In the genomic region with DNA sequence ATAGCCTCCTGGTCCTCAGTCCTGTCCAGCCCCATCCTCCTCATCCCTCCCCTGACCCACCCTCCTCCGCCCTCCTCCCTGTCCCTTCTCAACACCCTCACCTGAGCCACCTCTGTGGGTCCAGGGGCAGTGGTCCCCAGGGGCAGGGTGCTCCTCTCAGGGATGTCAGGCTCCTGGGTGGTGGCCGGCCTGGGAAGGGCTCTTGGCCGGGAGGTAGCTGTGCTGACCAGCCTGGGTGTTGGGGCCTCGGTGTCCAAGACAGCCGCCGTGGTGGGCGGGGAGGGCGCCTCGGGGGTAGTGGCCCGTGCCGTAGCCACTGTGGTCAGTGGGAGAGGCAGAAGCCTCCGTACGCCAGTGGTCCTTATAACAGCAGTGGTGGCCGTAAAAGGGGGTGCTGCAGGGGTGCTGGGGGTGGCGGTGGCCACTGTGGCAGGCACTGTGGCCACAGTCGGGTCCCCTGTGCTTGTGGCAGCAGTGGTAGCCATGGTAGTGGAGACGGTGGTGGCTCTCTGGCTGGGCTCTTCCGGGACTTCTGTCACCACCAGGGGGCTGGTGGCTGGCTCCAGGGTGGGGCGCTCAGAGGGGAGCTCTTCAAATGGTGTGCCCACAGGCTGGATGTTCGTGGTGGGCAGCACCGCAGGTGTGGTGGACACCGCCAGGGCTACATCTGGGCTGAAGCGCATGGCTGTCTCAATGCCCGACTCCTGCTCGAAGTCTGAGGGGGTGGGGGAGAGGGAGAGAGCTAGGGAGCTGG, we compare ENCODE assay signal across 22 cellular contexts. TPM values are rescaled to one million over a fixed set of nuclear protein-coding genes. Genes with fewer than 3 reads are reported as not detected.
DNase-seq lines count a peak whose midpoint lies in the region; ATAC-seq, FAIRE-seq and TF ChIP-seq lines count a peak whose summit lies in the region.
"Had no signal": no experiment of that assay in that cellular context is flagged by ENCODE, and none has a peak within 500 bp of the region (broad histone marks: within the 10 kb centered on the region; RNA-seq: fewer than 3 reads in every experiment).

No MANE protein-coding gene starts in this region.

- H2BK20ac ChIP-seq in H1 (ENCODE audit: low read length), result no peak overlapping the region

- no peak for DNase-seq in DND-41
- DNase-seq in OCI-LY7 (ENCODE audit: low spot score), result no peak
- no peak for DNase-seq in H1 (ENCODE audit: low read depth in 1 of 2, low spot score in 2 of 2)
- DNase-seq in retinal pigment epithelial cell (ENCODE audit: low read depth), result no peak
- DNase-seq in activated CD4-positive, alpha-beta memory T cell treated with anti-CD3 and anti-CD28 coated beads, Interleukin-2, amount 10 ng/mL, durations not matched to agents 7 days and 5 days, result no peak
- no peak for DNase-seq in activated T-cell treated with anti-CD3 and anti-CD28 coated beads, Interleukin-2, amount 50 U/mL, for 24 hours
- DNase-seq in T-helper 17 cell, result no peak
- DNase-seq in activated T-cell treated with anti-CD3 and anti-CD28 coated beads, Interleukin-2, amount 50 U/mL, for 72 hours, result no peak
- DNase-seq: activated CD4-positive, alpha-beta T cell treated with anti-CD3 and anti-CD28 coated beads, Interleukin-2, amount 10 ng/mL, durations not matched to agents 24 days and 14 days; activated naive CD8-positive, alpha-beta T cell treated with anti-CD3 and anti-CD28 coated beads, Interleukin-2, amount 50 U/mL, for 24 hours; activated T-cell treated with anti-CD3 and anti-CD28 coated beads, Interleukin-2, amount 50 U/mL, for 4 hours; DMS153; NCI-H2029; NCI-H524 treated with DMSO at 0.1 percent for 48 hours; PC-9 had no signal

- H3K36me3 ChIP-seq in DND-41 (ENCODE audit: insufficient read depth, low read length) (no peaks in the 10 kb centered on the region), OCI-LY7 (ENCODE audit: insufficient read depth, low read length) (no peaks in the 10 kb centered on the region), H1 (ENCODE audit: control insufficient read depth in 2 of 4, insufficient read depth in 4 of 4, low read length in 3 of 4) (peaks cover 6 to 30% (median 20%) of the 10 kb centered on the region in 4 experiments)

- no peak overlapping the region for H3K18ac ChIP-seq in H1 (ENCODE audit: extremely low read depth, low read length)

- H3K4me1 Mint-ChIP-seq in activated CD4-positive, alpha-beta memory T cell treated with anti-CD3 and anti-CD28 coated beads, Interleukin-2, amount 10 ng/mL, durations not matched to agents 7 days and 5 days, result no peaks in the 10 kb centered on the region
- H3K4me1 Mint-ChIP-seq in activated T-cell treated with anti-CD3 and anti-CD28 coated beads, Interleukin-2, amount 50 U/mL, for 24 hours (ENCODE audit: low read depth), result peaks cover 1% of the 10 kb centered on the region
- peaks cover 9% of the 10 kb centered on the region for H3K4me1 Mint-ChIP-seq in T-helper 17 cell
- no peaks in the 10 kb centered on the region for H3K4me1 Mint-ChIP-seq in activated T-cell treated with anti-CD3 and anti-CD28 coated beads, Interleukin-2, amount 50 U/mL, for 72 hours (ENCODE audit: low read depth)

- H3K23ac ChIP-seq in H1 (ENCODE audit: insufficient read length), result no peak overlapping the region

- H3K79me1 ChIP-seq in H1 (ENCODE audit: low read depth, low read length), result peaks cover 5% of the 10 kb centered on the region

- peaks cover 13% of the 10 kb centered on the region for H3K9me3 ChIP-seq in DND-41 (ENCODE audit: insufficient read depth, low read length, severe bottlenecking)
- no peaks in the 10 kb centered on the region for H3K9me3 ChIP-seq in OCI-LY7 (ENCODE audit: low read length)
- H3K9me3 ChIP-seq in H1 (ENCODE audit: insufficient read depth in 2 of 2, low read depth in 1 of 2, low read length in 1 of 2), result peaks cover 26 to 28% of the 10 kb centered on the region in 2 experiments
- no peaks in the 10 kb centered on the region for H3K9me3 ChIP-seq in T-helper 17 cell (ENCODE audit: control insufficient read depth, low read length, poor library complexity, severe bottlenecking)

- no peak for FAIRE-seq in H1 (lab: Jason Lieb, UNC)
- FAIRE-seq: colon, HTR-8/SVneo had no signal

- TF ChIP-seq EP300 in H1 (IDR thresholded peaks at IDR 0.05; ENCODE audit: borderline replicate concordance in 1 of 2, low read depth in 2 of 2, low read length in 2 of 2), result no peak

- H3K4me1 ChIP-seq in DND-41 (ENCODE audit: insufficient read depth, low read length), result no peaks in the 10 kb centered on the region
- H3K4me1 ChIP-seq in OCI-LY7 (ENCODE audit: insufficient read depth, low read length, poor library complexity, severe bottlenecking), result peaks cover 8% of the 10 kb centered on the region
- peaks cover 3 to 13% (median 7%) of the 10 kb centered on the region in 4 experiments for H3K4me1 ChIP-seq in H1 (replicated peaks in 1 of 4; ENCODE audit: control insufficient read depth in 3 of 4, insufficient read depth in 4 of 4, low read length in 3 of 4)

- H2AFZ ChIP-seq in DND-41 (ENCODE audit: low read depth, low read length), result no peak overlapping the region
- H2AFZ ChIP-seq in OCI-LY7 (ENCODE audit: low read length), result no peak overlapping the region
- no peak overlapping the region for H2AFZ ChIP-seq in H1 (ENCODE audit: low read length)
- H2AFZ ChIP-seq: PC-9 had no signal

- H2BK5ac ChIP-seq in H1 (ENCODE audit: low read depth, low read length), result no peak overlapping the region

- H3K36me3 Mint-ChIP-seq in activated CD4-positive, alpha-beta memory T cell treated with anti-CD3 and anti-CD28 coated beads, Interleukin-2, amount 10 ng/mL, durations not matched to agents 7 days and 5 days (ENCODE audit: low read depth), result no peaks in the 10 kb centered on the region
- H3K36me3 Mint-ChIP-seq in activated T-cell treated with anti-CD3 and anti-CD28 coated beads, Interleukin-2, amount 50 U/mL, for 24 hours (ENCODE audit: low read depth), result no peaks in the 10 kb centered on the region
- peaks cover 7% of the 10 kb centered on the region for H3K36me3 Mint-ChIP-seq in T-helper 17 cell (ENCODE audit: low read depth)
- H3K36me3 Mint-ChIP-seq in activated T-cell treated with anti-CD3 and anti-CD28 coated beads, Interleukin-2, amount 50 U/mL, for 72 hours (ENCODE audit: insufficient read depth in 2 of 2), result no peaks in the 10 kb centered on the region
- H3K36me3 Mint-ChIP-seq: memory B cell; stimulated activated memory B cell treated with anti-CD40 and anti-IgM and Interleukin-4, amounts not matched to agents 10 μg/mL and 1 μg/mL and 100 μg/mL, for 72 hours had no signal

- TF ChIP-seq CTCF in DND-41 (IDR thresholded peaks at IDR 0.05; ENCODE audit: borderline replicate concordance, extremely low read depth, low read length, poor library complexity, severe bottlenecking) (peak; percentile 4), OCI-LY7 (conservative IDR thresholded peaks at IDR 0.05; ENCODE audit: low read length) (0 out of 2 replicates have a peak, but pooled peaks have one; percentile 21), H1 (IDR thresholded peaks at IDR 0.05; ENCODE audit: control extremely low read depth in 1 of 3, insufficient read depth in 1 of 3, low read depth in 1 of 3, low read length in 3 of 3) (peak in 1 of 3 experiments; percentile 15; a peak in 1 of 4 replicates), retinal pigment epithelial cell (conservative IDR thresholded peaks at IDR 0.05; ENCODE audit: low read depth, low read length) (peak; percentile 9)

- H3K14ac ChIP-seq in H1 (ENCODE audit: insufficient read length), result no peak overlapping the region

- no peak overlapping the region for H2AK5ac ChIP-seq in H1 (ENCODE audit: low read depth, low read length)

- TF ChIP-seq POLR2A in H1 (IDR thresholded peaks at IDR 0.05; ENCODE audit: control extremely low read depth in 1 of 2, low read depth in 2 of 2, low read length in 2 of 2), result no peak

- H3K27ac ChIP-seq in DND-41 (ENCODE audit: low read length) (no peak overlapping the region), OCI-LY7 (ENCODE audit: low read depth, low read length, poor library complexity, severe bottlenecking) (no peak overlapping the region), H1 (ENCODE audit: low read depth, low read length) (no peak overlapping the region)
- H3K27ac ChIP-seq: PC-9, SK-N-MC had no signal

- H3K4ac ChIP-seq in H1 (replicated peaks; ENCODE audit: insufficient read length, low read depth, low read length), result no peak overlapping the region

- H3K9me2 ChIP-seq in OCI-LY7 (ENCODE audit: insufficient read depth, low read length), result no peaks in the 10 kb centered on the region

- H2BK12ac ChIP-seq in H1 (ENCODE audit: low read depth, low read length), result no peak overlapping the region

- intact Hi-C loops in OCI-LY7 (cut with micrococcal nuclease; ENCODE audit: unreplicated experiment), result no loop called here

- peak in 1 of 2 experiments; percentile 2; a peak in 1 of 4 replicates for TF ChIP-seq RAD21 in H1 (IDR thresholded peaks at IDR 0.05 in 1 of 2, conservative IDR thresholded peaks at IDR 0.05 in 1 of 2; ENCODE audit: low read depth in 2 of 2, low read length in 2 of 2)

- no peak for ATAC-seq in DND-41 (ENCODE audit: insufficient read depth, low read depth)
- no peak for ATAC-seq in T-helper 17 cell
- ATAC-seq in activated T-cell treated with anti-CD3 and anti-CD28 coated beads, Interleukin-2, amount 50 U/mL, for 72 hours (replicated peaks in 1 of 2), result no peak
- ATAC-seq: activated naive CD8-positive, alpha-beta T cell treated with anti-CD3 and anti-CD28 coated beads, Interleukin-2, amount 50 U/mL, for 24 hours; stimulated activated memory B cell treated with anti-CD40 and anti-IgM and Interleukin-4, amounts not matched to agents 10 μg/mL and 1 μg/mL and 100 μg/mL, for 72 hours had no signal

- no peaks in the 10 kb centered on the region for H3K9me3 Mint-ChIP-seq in activated CD4-positive, alpha-beta memory T cell treated with anti-CD3 and anti-CD28 coated beads, Interleukin-2, amount 10 ng/mL, durations not matched to agents 7 days and 5 days
- no peaks in the 10 kb centered on the region for H3K9me3 Mint-ChIP-seq in activated T-cell treated with anti-CD3 and anti-CD28 coated beads, Interleukin-2, amount 50 U/mL, for 24 hours
- H3K9me3 Mint-ChIP-seq in activated T-cell treated with anti-CD3 and anti-CD28 coated beads, Interleukin-2, amount 50 U/mL, for 72 hours, result no peaks in the 10 kb centered on the region
- H3K9me3 Mint-ChIP-seq: activated CD4-positive, alpha-beta T cell treated with anti-CD3 and anti-CD28 coated beads, Interleukin-2, amount 10 ng/mL, durations not matched to agents 24 days and 14 days; activated naive CD8-positive, alpha-beta T cell treated with anti-CD3 and anti-CD28 coated beads, Interleukin-2, amount 50 U/mL, for 24 hours; activated T-cell treated with anti-CD3 and anti-CD28 coated beads, Interleukin-2, amount 50 U/mL, for 4 hours; memory B cell had no signal

- H3K56ac ChIP-seq in H1 (replicated peaks; ENCODE audit: insufficient read length, low read depth, low read length), result no peak overlapping the region

- H3K4me3 ChIP-seq in DND-41 (ENCODE audit: low read depth in 1 of 2, low read length in 2 of 2), result no peak overlapping the region
- H3K4me3 ChIP-seq in OCI-LY7 (ENCODE audit: low read depth, low read length, poor library complexity, severe bottlenecking), result no peak overlapping the region
- no peak overlapping the region for H3K4me3 ChIP-seq in H1 (ENCODE audit: extremely low read depth in 1 of 4, insufficient read depth in 2 of 4, low read depth in 3 of 4, low read length in 4 of 4)
- H3K4me3 ChIP-seq in retinal pigment epithelial cell (ENCODE audit: low read length), result no peak overlapping the region
- H3K4me3 ChIP-seq: PC-9, SK-N-MC, skin epidermis had no signal

- POLR2A ChIA-PET in OCI-LY7 (lab: Charles Lee), result no interaction called here
- POLR2A ChIA-PET in H1 (lab: Charles Lee; ENCODE audit: partially characterized antibody), result interaction anchor here (1.0 to 1.2 kb wide), 2 partner anchors 9 to 30 kb away, joined by 3 to 4 read pairs; no protein-coding TSS in a partner anchor
- POLR2A ChIA-PET in activated CD4-positive, alpha-beta memory T cell treated with anti-CD3 and anti-CD28 coated beads, Interleukin-2, amount 10 ng/mL, durations not matched to agents 7 days and 5 days (lab: Charles Lee), result no interaction called here

- no peak overlapping the region for H3K9ac ChIP-seq in DND-41 (ENCODE audit: low read depth, low read length)
- no peak overlapping the region for H3K9ac ChIP-seq in H1 (replicated peaks in 1 of 4; ENCODE audit: extremely low read depth in 1 of 4, low read depth in 3 of 4, low read length in 3 of 4)

- no peak overlapping the region for H4K5ac ChIP-seq in H1 (ENCODE audit: insufficient read length, low read depth, low read length)

- no TSS peak for BruUV-seq in OCI-LY7 (replicated peaks; lab: Mats Ljungman, UMichigan)

- H2BK120ac ChIP-seq in H1 (replicated peaks; ENCODE audit: low read depth, low read length), result no peak overlapping the region

- H3K79me2 ChIP-seq in DND-41 (ENCODE audit: insufficient read depth, low read length), result no peaks in the 10 kb centered on the region
- no peaks in the 10 kb centered on the region for H3K79me2 ChIP-seq in OCI-LY7 (ENCODE audit: insufficient read depth, low read depth, low read length)
- H3K79me2 ChIP-seq in H1 (ENCODE audit: control insufficient read depth in 1 of 2, insufficient read depth in 2 of 2, low read length in 2 of 2), result no peaks in the 10 kb centered on the region

- no peaks in the 10 kb centered on the region for H3K23me2 ChIP-seq in H1 (ENCODE audit: low read depth, low read length)

- H3K27me3 Mint-ChIP-seq in activated CD4-positive, alpha-beta memory T cell treated with anti-CD3 and anti-CD28 coated beads, Interleukin-2, amount 10 ng/mL, durations not matched to agents 7 days and 5 days, result peaks cover 36% of the 10 kb centered on the region
- peaks cover 50% of the 10 kb centered on the region for H3K27me3 Mint-ChIP-seq in activated T-cell treated with anti-CD3 and anti-CD28 coated beads, Interleukin-2, amount 50 U/mL, for 24 hours
- H3K27me3 Mint-ChIP-seq in T-helper 17 cell, result peaks cover 69% of the 10 kb centered on the region
- peaks cover 39% of the 10 kb centered on the region for H3K27me3 Mint-ChIP-seq in activated T-cell treated with anti-CD3 and anti-CD28 coated beads, Interleukin-2, amount 50 U/mL, for 72 hours (ENCODE audit: low read depth)

- peaks cover 11% of the 10 kb centered on the region; the same call in 1 of the 2 replicates for H4K20me1 ChIP-seq in DND-41 (ENCODE audit: insufficient read depth, low read length)
- H4K20me1 ChIP-seq in OCI-LY7 (ENCODE audit: insufficient read depth, low read length), result no peaks in the 10 kb centered on the region
- peaks cover 5 to 12% of the 10 kb centered on the region in 2 experiments for H4K20me1 ChIP-seq in H1 (replicated peaks in 1 of 2; ENCODE audit: control insufficient read depth in 1 of 2, insufficient read depth in 2 of 2, low read length in 2 of 2)

- no peak overlapping the region for H3K4me2 ChIP-seq in DND-41 (ENCODE audit: insufficient read depth, low read length)
- no peak overlapping the region for H3K4me2 ChIP-seq in OCI-LY7 (ENCODE audit: low read length)
- H3K4me2 ChIP-seq in H1 (ENCODE audit: insufficient read depth in 1 of 2, low read depth in 2 of 2, low read length in 2 of 2), result no peak overlapping the region
- H3K4me2 ChIP-seq: PC-9 had no signal

- no peak overlapping the region for H2BK15ac ChIP-seq in H1 (ENCODE audit: low read length)

- H4K8ac ChIP-seq in H1 (ENCODE audit: extremely low read depth, insufficient read depth, low read length), result 0 out of 2 replicates have a peak overlapping the region, but pooled peaks have one; percentile 36

- 87% methylated on average over 14 of the region's 25 CpGs; no CpG with 5 or more reads in 1 of the 2 experiments for WGBS in H1 (ENCODE audit: extremely low coverage in 1 of 2, insufficient coverage in 1 of 2, insufficient read length in 1 of 2, insufficient replicate concordance in 2 of 2, low coverage in 1 of 2, low lambda C conversion rate in 2 of 2, missing lambda C conversion rate in 1 of 2), 2 experiments

- H3K4me3 Mint-ChIP-seq in activated CD4-positive, alpha-beta memory T cell treated with anti-CD3 and anti-CD28 coated beads, Interleukin-2, amount 10 ng/mL, durations not matched to agents 7 days and 5 days, result no peak overlapping the region
- no peak overlapping the region for H3K4me3 Mint-ChIP-seq in activated T-cell treated with anti-CD3 and anti-CD28 coated beads, Interleukin-2, amount 50 U/mL, for 24 hours
- no peak overlapping the region for H3K4me3 Mint-ChIP-seq in T-helper 17 cell
- no peak overlapping the region for H3K4me3 Mint-ChIP-seq in activated T-cell treated with anti-CD3 and anti-CD28 coated beads, Interleukin-2, amount 50 U/mL, for 72 hours
- H3K4me3 Mint-ChIP-seq: activated CD4-positive, alpha-beta T cell treated with anti-CD3 and anti-CD28 coated beads, Interleukin-2, amount 10 ng/mL, durations not matched to agents 24 days and 14 days; activated naive CD8-positive, alpha-beta T cell treated with anti-CD3 and anti-CD28 coated beads, Interleukin-2, amount 50 U/mL, for 24 hours; activated T-cell treated with anti-CD3 and anti-CD28 coated beads, Interleukin-2, amount 50 U/mL, for 4 hours; B cell; memory B cell; stimulated activated memory B cell treated with anti-CD40 and anti-IgM and Interleukin-4, amounts not matched to agents 10 μg/mL and 1 μg/mL and 100 μg/mL, for 72 hours had no signal

- CTCF ChIA-PET in OCI-LY7 (lab: Charles Lee; ENCODE audit: unreplicated experiment) (no interaction called here), H1 (lab: Charles Lee; ENCODE audit: partially characterized antibody) (interaction anchor here (0.5 to 7.2 kb wide), 14 partner anchors 10 to 157 kb away, joined by 3 to 41 read pairs (median 4); no protein-coding TSS in a partner anchor)
- CTCF ChIA-PET in activated CD4-positive, alpha-beta memory T cell treated with anti-CD3 and anti-CD28 coated beads, Interleukin-2, amount 10 ng/mL, durations not matched to agents 7 days and 5 days (lab: Charles Lee), result no interaction called here

- no peak overlapping the region for H4K91ac ChIP-seq in H1 (replicated peaks; ENCODE audit: insufficient read length, low read length)

- H3K27ac Mint-ChIP-seq in activated CD4-positive, alpha-beta memory T cell treated with anti-CD3 and anti-CD28 coated beads, Interleukin-2, amount 10 ng/mL, durations not matched to agents 7 days and 5 days, result no peak overlapping the region
- H3K27ac Mint-ChIP-seq in activated T-cell treated with anti-CD3 and anti-CD28 coated beads, Interleukin-2, amount 50 U/mL, for 24 hours, result no peak overlapping the region
- no peak overlapping the region for H3K27ac Mint-ChIP-seq in T-helper 17 cell
- no peak overlapping the region for H3K27ac Mint-ChIP-seq in activated T-cell treated with anti-CD3 and anti-CD28 coated beads, Interleukin-2, amount 50 U/mL, for 72 hours
- H3K27ac Mint-ChIP-seq: activated CD4-positive, alpha-beta T cell treated with anti-CD3 and anti-CD28 coated beads, Interleukin-2, amount 10 ng/mL, durations not matched to agents 24 days and 14 days; activated naive CD8-positive, alpha-beta T cell treated with anti-CD3 and anti-CD28 coated beads, Interleukin-2, amount 50 U/mL, for 24 hours; B cell; memory B cell; stimulated activated memory B cell treated with anti-CD40 and anti-IgM and Interleukin-4, amounts not matched to agents 10 μg/mL and 1 μg/mL and 100 μg/mL, for 72 hours had no signal

- H3K27me3 ChIP-seq in DND-41 (ENCODE audit: insufficient read depth, low read length, poor library complexity) (peaks cover 25% of the 10 kb centered on the region), H1 (replicated peaks in 1 of 4; ENCODE audit: control insufficient read depth in 3 of 4, extremely low read depth in 1 of 4, insufficient read depth in 3 of 4, low read length in 3 of 4) (no peaks in the 10 kb centered on the region; a peak in 1 of 7 replicates)

RNA-seq across cellular contexts. Expression of gene SDC3, which starts 31.9 kb away (rescaled TPM):
- not detected in 2 replicates for total RNA-seq in OCI-LY7 (2014; rRNA removed; shearing (Covaris generic))
- total RNA-seq in OCI-LY7 (2022) (0.50 TPM in 1 of 2 replicates, not detected in the other), T-helper 17 cell (under 1 TPM; 0.32 to 0.34 TPM)
- total RNA-seq in H1 (2021; fragmentation: NEBNext Ultra II Directional; extraction: Animal tissue kit (Norgen Biotek cat#: 25700)), result 26.8 and 27.0 TPM in 2 replicates
- polyA plus RNA-seq in H1 (2011; rRNA removed), result 7.0 and 12.7 TPM in 2 replicates
- polyA plus RNA-seq in H1 (2011; cell fraction: cytosol; rRNA removed), result 8.1 TPM
- 18.5 TPM for polyA plus RNA-seq in H1 (2011; cell fraction: nucleus; rRNA removed)
- 17.6 to 28.5 TPM (median 21.8 TPM) in 4 replicates for polyA plus RNA-seq in H1 (2012, experiment 1 of 2)
- polyA plus RNA-seq in H1 (2012, experiment 2 of 2), result 15.0 TPM
- 32.4 TPM for polyA plus RNA-seq in H1 (2013, experiment 1 of 2)
- 33.1 TPM for polyA plus RNA-seq in H1 (2013, experiment 2 of 2)
- polyA minus RNA-seq in H1 (2011; rRNA and poly(A)+ RNA removed), result 8.2 and 9.3 TPM in 2 replicates
- polyA minus RNA-seq in H1 (2011; cell fraction: cytosol; rRNA and poly(A)+ RNA removed), result 15.2 TPM
- 12.0 TPM for polyA minus RNA-seq in H1 (2011; cell fraction: nucleus; rRNA and poly(A)+ RNA removed)
- not detected for total RNA-seq in activated CD4-positive, alpha-beta memory T cell treated with anti-CD3 and anti-CD28 coated beads, Interleukin-2, amount 10 ng/mL, durations not matched to agents 7 days and 5 days
- total RNA-seq in activated T-cell treated with anti-CD3 and anti-CD28 coated beads, Interleukin-2, amount 50 U/mL, for 72 hours, result under 1 TPM; 0.12 to 0.25 TPM

Comparison
In these comparisons a context has a peak if more than half of its experiments do, and no peak if none do; other contexts are left out.
1. RNA of gene SDC3, which starts 31.9 kb away (total RNA-seq): 26.8 to 27.0 TPM in H1; 0.32 to 0.34 TPM in T-helper 17 cell, 0.12 to 0.25 TPM in activated T-cell treated with anti-CD3 and anti-CD28 coated beads, Interleukin-2, amount 50 U/mL, for 72 hours, 0.50 TPM in OCI-LY7 and not detected in activated CD4-positive, alpha-beta memory T cell treated with anti-CD3 and anti-CD28 coated beads, Interleukin-2, amount 10 ng/mL, durations not matched to agents 7 days and 5 days; every median in the first group is over 10 times any median in the second.